ENCODE assay signal across 15 cellular contexts in genomic region chr3:155391104-155391503, GRCh38.
DNase-seq lines count a peak whose midpoint lies in the region; ATAC-seq and TF ChIP-seq lines count a peak whose summit lies in the region.
"Had no signal": no experiment of that assay in that cellular context is flagged by ENCODE, and none has a peak within 500 bp of the region (broad histone marks: within the 10 kb centered on the region; RNA-seq: fewer than 3 reads in every experiment).

No MANE protein-coding gene starts in this region.

- DNase-seq in AG20443 (ENCODE audit: low spot score) (peak; percentile 64), SJSA1 (ENCODE audit: low read depth in 1 of 2, low spot score in 2 of 2) (no peak), fibroblast of the conjunctiva (ENCODE audit: low read depth) (peak; percentile 78), osteocyte (ENCODE audit: extremely low spot score, unreplicated experiment) (no peak)
- DNase-seq in stimulated activated CD4-positive, alpha-beta T cell treated with anti-CD3 and anti-CD28 coated beads, Interleukin-1b, Interleukin-23, amount 100 ng/mL, for 48 hours: no peak
- no peak for DNase-seq in effector memory CD8-positive, alpha-beta T cell
- DNase-seq: activated CD8-positive, alpha-beta T cell treated with anti-CD3 and anti-CD28 coated beads, Interleukin-2, amount 10 ng/mL, durations not matched to agents 7 days and 5 days; CD4-positive, CD25-positive, alpha-beta regulatory T cell; foreskin melanocyte; midbrain; NCI-H2171 treated with DMSO at 0.1 percent for 48 hours had no signal

- H3K9me3 ChIP-seq in SJSA1 (replicated peaks): no peaks in the 10 kb centered on the region

- H3K4me3 Mint-ChIP-seq in osteocyte (ENCODE audit: unreplicated experiment): no peak overlapping the region
- no peak overlapping the region for H3K4me3 Mint-ChIP-seq in effector memory CD8-positive, alpha-beta T cell
- H3K4me3 Mint-ChIP-seq: activated CD8-positive, alpha-beta T cell treated with anti-CD3 and anti-CD28 coated beads, Interleukin-2, amount 10 ng/mL, durations not matched to agents 7 days and 5 days; CD4-positive, CD25-positive, alpha-beta regulatory T cell had no signal

- no peak for TF ChIP-seq CTCF in osteocyte (IDR thresholded peaks at IDR 0.05)

- peak overlapping the region; percentile 59 for H3K27ac ChIP-seq in SJSA1
- H3K27ac ChIP-seq: parathyroid adenoma had no signal

- H3K4me1 Mint-ChIP-seq in osteocyte (ENCODE audit: unreplicated experiment): peaks cover 17% of the 10 kb centered on the region
- H3K4me1 Mint-ChIP-seq in effector memory CD8-positive, alpha-beta T cell (ENCODE audit: low read depth in 2 of 2): no peaks in the 10 kb centered on the region
- H3K4me1 Mint-ChIP-seq: CD4-positive, CD25-positive, alpha-beta regulatory T cell had no signal

- peaks cover 29% of the 10 kb centered on the region for H3K27me3 Mint-ChIP-seq in osteocyte (ENCODE audit: unreplicated experiment)
- H3K27me3 Mint-ChIP-seq in effector memory CD8-positive, alpha-beta T cell: peaks cover 0 to 7% of the 10 kb centered on the region in 2 donors
- H3K27me3 Mint-ChIP-seq: CD4-positive, CD25-positive, alpha-beta regulatory T cell had no signal

- H3K9me3 Mint-ChIP-seq in osteocyte (ENCODE audit: unreplicated experiment): peaks cover 6% of the 10 kb centered on the region
- H3K9me3 Mint-ChIP-seq in effector memory CD8-positive, alpha-beta T cell: no peaks in the 10 kb centered on the region

- ATAC-seq in HG03432 (IDR thresholded peaks at IDR 0.05; ENCODE audit: unreplicated experiment) (no peak), HG02588 (IDR thresholded peaks at IDR 0.05; ENCODE audit: unreplicated experiment) (no peak)
- no peak for ATAC-seq in effector memory CD8-positive, alpha-beta T cell (replicated peaks)
- ATAC-seq: activated CD8-positive, alpha-beta T cell treated with anti-CD3 and anti-CD28 coated beads, Interleukin-2, amount 10 ng/mL, durations not matched to agents 7 days and 5 days had no signal

- H3K36me3 Mint-ChIP-seq in osteocyte (ENCODE audit: unreplicated experiment): no peaks in the 10 kb centered on the region
- no peaks in the 10 kb centered on the region for H3K36me3 Mint-ChIP-seq in effector memory CD8-positive, alpha-beta T cell (ENCODE audit: insufficient read depth)
- H3K36me3 Mint-ChIP-seq: CD4-positive, CD25-positive, alpha-beta regulatory T cell had no signal

- peaks cover 35% of the 10 kb centered on the region for H3K4me1 ChIP-seq in SJSA1 (replicated peaks)

- H3K27ac Mint-ChIP-seq in osteocyte (ENCODE audit: unreplicated experiment): peak overlapping the region; percentile 46
- no peak overlapping the region for H3K27ac Mint-ChIP-seq in effector memory CD8-positive, alpha-beta T cell
- H3K27ac Mint-ChIP-seq: activated CD8-positive, alpha-beta T cell treated with anti-CD3 and anti-CD28 coated beads, Interleukin-2, amount 10 ng/mL, durations not matched to agents 7 days and 5 days; activated T-helper 2 cell treated with anti-CD3 and anti-CD28 coated beads, Interferon-gamma antibody, Interleukin-2, Interleukin-4, amounts not matched to agents 10 μg/mL and 5 μg/mL and 100 μg/mL, durations not matched to agents 14 hours and 24 hours and 36 hours; CD4-positive, CD25-positive, alpha-beta regulatory T cell had no signal

- no peak overlapping the region for H3K4me3 ChIP-seq in SJSA1

- H3K36me3 ChIP-seq in SJSA1: no peaks in the 10 kb centered on the region

- no peaks in the 10 kb centered on the region for H3K27me3 ChIP-seq in SJSA1 (replicated peaks)

Comparison
In these comparisons a context has a peak if more than half of its experiments do, and no peak if none do; other contexts are left out.
1. DNase-seq: peak in AG20443 (single experiment) and fibroblast of the conjunctiva (single experiment); none in SJSA1 (0 of 2), osteocyte (single experiment), stimulated activated CD4-positive, alpha-beta T cell treated with anti-CD3 and anti-CD28 coated beads, Interleukin-1b, Interleukin-23, amount 100 ng/mL, for 48 hours (single experiment) and effector memory CD8-positive, alpha-beta T cell (0 of 3).